Comparison of ENCODE assay signal across 12 cellular contexts in the genomic region with DNA sequence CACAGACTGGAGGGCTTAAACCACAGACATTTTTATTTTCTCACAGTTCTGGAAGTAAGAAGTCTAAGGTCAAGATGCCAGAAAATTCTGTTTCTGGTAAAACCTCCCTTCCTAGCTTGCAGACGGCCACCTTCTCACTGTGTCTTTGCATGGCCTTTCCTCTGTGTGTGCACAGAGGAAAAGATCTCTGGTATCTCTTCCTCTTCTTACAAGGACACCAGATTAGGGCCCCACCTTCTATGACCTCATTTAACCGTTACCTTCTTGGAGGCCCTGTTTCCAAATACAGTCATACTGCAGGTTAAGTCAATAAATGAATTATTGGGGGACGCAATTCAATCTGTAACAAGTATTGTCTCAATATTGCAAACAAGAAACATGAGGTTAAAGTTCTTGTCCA.
DNase-seq lines count a peak whose midpoint lies in the region; ATAC-seq and TF ChIP-seq lines count a peak whose summit lies in the region.
"Had no signal": no experiment of that assay in that cellular context is flagged by ENCODE, and none has a peak within 500 bp of the region (broad histone marks: within the 10 kb centered on the region; RNA-seq: fewer than 3 reads in every experiment).

No MANE protein-coding gene starts in this region.

- H3K36me3 Mint-ChIP-seq in MCF 10A (ENCODE audit: insufficient read depth, unreplicated experiment) (no peaks in the 10 kb centered on the region), IgD-negative memory B cell (peaks cover 2% of the 10 kb centered on the region)
- H3K36me3 Mint-ChIP-seq in stimulated activated naive B cell treated with anti-CD40 and anti-IgM and Interleukin-4, amounts not matched to agents 10 μg/mL and 1 μg/mL and 100 μg/mL, for 72 hours: peaks cover 13 to 23% of the 10 kb centered on the region in 2 donors

- no TSS peak for BruUV-seq in MCF 10A (replicated peaks; lab: Mats Ljungman, UMichigan)
- no TSS peak for BruUV-seq in mammary epithelial cell (replicated peaks; lab: Mats Ljungman, UMichigan)

- DNase-seq in MCF 10A (ENCODE audit: unreplicated experiment): no peak
- DNase-seq in mammary epithelial cell: no peak
- no peak for DNase-seq in stimulated activated naive B cell treated with anti-CD40 and anti-IgM and Interleukin-4, amounts not matched to agents 10 μg/mL and 1 μg/mL and 100 μg/mL, for 72 hours
- no peak for DNase-seq in KBM-7
- no peak for DNase-seq in GM20000 (ENCODE audit: low spot score)
- no peak for DNase-seq in pons (ENCODE audit: low spot score)
- DNase-seq: stimulated activated CD4-positive, alpha-beta T cell treated with anti-CD3 and anti-CD28 coated beads, Interleukin-12 subunit alpha, Interleukin-12 subunit beta, amount 100 ng/mL, for 4 hours had no signal

- H3K4me2 ChIP-seq in mammary epithelial cell (ENCODE audit: insufficient read depth, low read depth, low read length): no peak overlapping the region
- H3K4me2 ChIP-seq: A549 had no signal

- H4K20me1 ChIP-seq in mammary epithelial cell (ENCODE audit: insufficient read depth, low read length): no peaks in the 10 kb centered on the region

- H3K4me3 Mint-ChIP-seq in MCF 10A (ENCODE audit: unreplicated experiment): no peak overlapping the region
- peak overlapping the region; percentile 59 to 91 (median 84) for H3K4me3 Mint-ChIP-seq in IgD-negative memory B cell
- H3K4me3 Mint-ChIP-seq in stimulated activated naive B cell treated with anti-CD40 and anti-IgM and Interleukin-4, amounts not matched to agents 10 μg/mL and 1 μg/mL and 100 μg/mL, for 72 hours: peak overlapping the region; percentile 66 to 68

- intact Hi-C loops in MCF 10A (cut with micrococcal nuclease) (no loop called here), mammary epithelial cell (cut with micrococcal nuclease) (no loop called here)

- peaks cover 9% of the 10 kb centered on the region for H3K4me1 ChIP-seq in mammary epithelial cell (ENCODE audit: insufficient read depth, low read length)
- H3K4me1 ChIP-seq: A549, gastroesophageal sphincter had no signal

- 100% methylated on average over 3 of the region's 3 CpGs for WGBS in mammary epithelial cell (ENCODE audit: low coverage, missing lambda C conversion rate)

- no peak overlapping the region for H3K4me3 ChIP-seq in mammary epithelial cell (replicated peaks in 1 of 3; ENCODE audit: insufficient read depth in 1 of 3, low read depth in 2 of 3, low read length in 3 of 3)
- H3K4me3 ChIP-seq: A549, gastroesophageal sphincter, lung had no signal

- H3K27me3 Mint-ChIP-seq in MCF 10A (ENCODE audit: insufficient read depth, unreplicated experiment): no peaks in the 10 kb centered on the region
- no peaks in the 10 kb centered on the region for H3K27me3 Mint-ChIP-seq in IgD-negative memory B cell
- H3K27me3 Mint-ChIP-seq in stimulated activated naive B cell treated with anti-CD40 and anti-IgM and Interleukin-4, amounts not matched to agents 10 μg/mL and 1 μg/mL and 100 μg/mL, for 72 hours: no peaks in the 10 kb centered on the region

- CTCF ChIA-PET in MCF 10A (lab: Yijun Ruan, JAX) (interaction anchor here (1.8 to 6.9 kb wide), 2 partner anchors 17 to 671 kb away, joined by 4 to 53 read pairs; no protein-coding TSS in a partner anchor), mammary epithelial cell (lab: Charles Lee; ENCODE audit: low non-redundant PET) (no interaction called here)

- H3K27ac Mint-ChIP-seq in MCF 10A (ENCODE audit: low read depth, unreplicated experiment) (peak overlapping the region; percentile 46), IgD-negative memory B cell (peak overlapping the region; percentile 84 to 97 (median 96))
- peak overlapping the region; percentile 97 for H3K27ac Mint-ChIP-seq in stimulated activated naive B cell treated with anti-CD40 and anti-IgM and Interleukin-4, amounts not matched to agents 10 μg/mL and 1 μg/mL and 100 μg/mL, for 72 hours

- no peak for TF ChIP-seq CTCF in MCF 10A (IDR thresholded peaks at IDR 0.05; ENCODE audit: unreplicated experiment)
- TF ChIP-seq CTCF in mammary epithelial cell (conservative IDR thresholded peaks at IDR 0.05 in 1 of 2, IDR thresholded peaks at IDR 0.05 in 1 of 2; ENCODE audit: extremely low read depth in 1 of 2, insufficient read depth in 1 of 2, low read depth in 1 of 2, low read length in 2 of 2): no peak
- no peak for TF ChIP-seq CTCF in GM20000 (IDR thresholded peaks at IDR 0.05; ENCODE audit: extremely low read depth, missing control alignments)

- peak; percentile 39 for ATAC-seq in HG02798 (IDR thresholded peaks at IDR 0.05; ENCODE audit: poor library complexity, unreplicated experiment)
- peak; percentile 50 to 55 for ATAC-seq in stimulated activated naive B cell treated with anti-CD40 and anti-IgM and Interleukin-4, amounts not matched to agents 10 μg/mL and 1 μg/mL and 100 μg/mL, for 72 hours (replicated peaks)
- ATAC-seq: gastroesophageal sphincter had no signal

- no peak overlapping the region for H3K9ac ChIP-seq in mammary epithelial cell (ENCODE audit: insufficient read depth, low read length)

- H3K79me2 ChIP-seq in mammary epithelial cell (ENCODE audit: insufficient read depth, low read length): no peaks in the 10 kb centered on the region

- POLR2A ChIA-PET in MCF 10A (lab: Yijun Ruan, JAX): interaction anchor here (0.6 kb wide), 1 partner anchor 454 kb away, joined by 4 read pairs; a partner anchor contains a TSS

- in situ Hi-C loops in mammary epithelial cell (cut with MboI; ENCODE audit: low sequenced_read_pairs in 2 of 2) (loop anchor here in 1 of 2 donors (25.0 kb wide), 1 partner anchor 152 kb away; no protein-coding TSS in a partner anchor), KBM-7 (cut with MboI; ENCODE audit: low pct_unique_long_range_greater_than_20kb, low sequenced_read_pairs) (loop anchor here (25.0 kb wide), 1 partner anchor 652 kb away; no protein-coding TSS in a partner anchor)

- H3K27ac ChIP-seq in mammary epithelial cell (ENCODE audit: insufficient read depth, low read depth, low read length): no peak overlapping the region
- H3K27ac ChIP-seq: A549, gastroesophageal sphincter had no signal

- H3K9me3 Mint-ChIP-seq in MCF 10A (ENCODE audit: unreplicated experiment) (no peaks in the 10 kb centered on the region), IgD-negative memory B cell (no peaks in the 10 kb centered on the region)
- H3K9me3 Mint-ChIP-seq in stimulated activated naive B cell treated with anti-CD40 and anti-IgM and Interleukin-4, amounts not matched to agents 10 μg/mL and 1 μg/mL and 100 μg/mL, for 72 hours: peaks cover 4 to 7% of the 10 kb centered on the region in 2 donors

- H3K9me3 ChIP-seq in mammary epithelial cell (replicated peaks; ENCODE audit: insufficient read depth, low read length): no peaks in the 10 kb centered on the region
- H3K9me3 ChIP-seq: A549, gastroesophageal sphincter had no signal

- H3K4me1 Mint-ChIP-seq in MCF 10A (ENCODE audit: insufficient read depth, unreplicated experiment) (peaks cover 12% of the 10 kb centered on the region), IgD-negative memory B cell (peaks cover 72 to 85% (median 75%) of the 10 kb centered on the region in 3 donors)
- peaks cover 66 to 95% of the 10 kb centered on the region in 2 donors for H3K4me1 Mint-ChIP-seq in stimulated activated naive B cell treated with anti-CD40 and anti-IgM and Interleukin-4, amounts not matched to agents 10 μg/mL and 1 μg/mL and 100 μg/mL, for 72 hours

- dilution Hi-C loops in mammary epithelial cell (cut with HindIII; ENCODE audit: low sequenced_read_pairs): loop anchor here (25.0 kb wide), 1 partner anchor 652 kb away; no protein-coding TSS in a partner anchor

- H3K27me3 ChIP-seq in mammary epithelial cell (ENCODE audit: insufficient read depth, low read length): no peaks in the 10 kb centered on the region
- H3K27me3 ChIP-seq: gastroesophageal sphincter had no signal

- H2AFZ ChIP-seq in mammary epithelial cell (ENCODE audit: low read depth, low read length): no peak overlapping the region

- H3K36me3 ChIP-seq in mammary epithelial cell (ENCODE audit: insufficient read depth, low read length): no peaks in the 10 kb centered on the region

Comparison
In these comparisons a context has a peak if more than half of its experiments do, and no peak if none do; other contexts are left out.
1. H3K27ac Mint-ChIP-seq: peak in every context shown above with its lines; median percentile 97 in stimulated activated naive B cell treated with anti-CD40 and anti-IgM and Interleukin-4, amounts not matched to agents 10 μg/mL and 1 μg/mL and 100 μg/mL, for 72 hours; 96 in IgD-negative memory B cell; 46 in MCF 10A.